Comparison of ENCODE assay signal across 8 cellular contexts in the genomic region with DNA sequence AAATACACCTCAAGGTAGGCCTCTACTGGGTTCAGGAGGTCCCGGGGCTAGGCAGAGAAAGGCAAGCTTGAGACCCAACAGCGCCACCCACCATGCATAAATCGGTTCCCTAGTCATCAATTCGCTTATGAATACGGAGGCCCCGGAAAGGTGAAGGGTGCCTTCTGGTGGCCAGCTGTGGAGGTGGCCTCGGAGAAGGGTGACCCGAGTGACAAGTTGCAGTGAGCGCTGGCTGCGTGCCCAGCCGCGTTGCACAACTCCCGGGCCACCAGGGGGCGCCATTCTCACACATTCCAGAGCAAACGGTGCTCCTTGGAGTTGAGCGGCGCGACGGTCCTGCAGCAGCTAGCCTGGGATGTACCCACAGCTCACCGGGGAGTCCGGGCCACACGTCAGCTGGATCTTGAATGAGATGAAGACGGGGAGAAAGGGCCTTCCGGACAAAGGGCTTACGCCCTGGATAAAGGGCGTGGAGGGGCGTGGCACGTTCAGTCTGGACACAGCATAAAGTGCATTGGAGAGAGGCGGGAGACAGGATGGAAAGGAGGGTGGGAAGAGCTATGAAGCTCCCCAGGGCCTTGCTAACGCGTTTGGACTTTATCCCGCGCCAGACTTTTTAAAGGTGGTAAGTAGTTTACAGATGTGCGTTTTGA. TPM values are rescaled to one million over a fixed set of nuclear protein-coding genes. Genes with fewer than 3 reads are reported as not detected.
DNase-seq lines count a peak whose midpoint lies in the region; ATAC-seq and TF ChIP-seq lines count a peak whose summit lies in the region.

No MANE protein-coding gene starts in this region.

- H3K36me3 Mint-ChIP-seq in Calu3 (ENCODE audit: insufficient read depth, unreplicated experiment) (peaks cover 13% of the 10 kb centered on the region), endothelial cell (ENCODE audit: low read depth, unreplicated experiment) (peaks cover 4% of the 10 kb centered on the region)

- DNase-seq in Calu3 (peak; percentile 99), HUDEP-2 (lab: John Stamatoyannopoulos, UW; ENCODE audit: unreplicated experiment in 76 of 76) (peak in 75 of 76 experiments; percentile 54 to 98 (median 94)), NOMO-1 treated with DMSO at 0.1 percent for 48 hours (lab: John Stamatoyannopoulos, UW; ENCODE audit: unreplicated experiment) (peak; percentile 95), endothelial cell (ENCODE audit: low spot score) (peak; percentile 94)
- peak; percentile 95 to 100 (median 100) for DNase-seq in activated CD8-positive, alpha-beta memory T cell treated with anti-CD3 and anti-CD28 coated beads for 48 hours (ENCODE audit: low read depth in 2 of 3, low spot score in 2 of 3)
- DNase-seq in stimulated activated CD8-positive, alpha-beta memory T cell treated with anti-CD3 and anti-CD28 coated beads, Interleukin-4, amount 100 ng/mL, for 24 hours (ENCODE audit: low read depth), result peak; percentile 96

- no peaks in the 10 kb centered on the region for H3K27me3 ChIP-seq in mononuclear cell (ENCODE audit: insufficient read depth, low read length)

- H3K4me3 ChIP-seq in mononuclear cell (ENCODE audit: low read length), result peak overlapping the region; percentile 37

- peaks cover 37% of the 10 kb centered on the region for H3K4me1 ChIP-seq in mononuclear cell (ENCODE audit: insufficient read depth, low read length)

- H3K4me1 Mint-ChIP-seq in Calu3 (ENCODE audit: low read depth, unreplicated experiment) (peaks cover 36% of the 10 kb centered on the region), endothelial cell (ENCODE audit: unreplicated experiment) (peaks cover 19% of the 10 kb centered on the region)

- H3K27me3 Mint-ChIP-seq in Calu3 (ENCODE audit: unreplicated experiment) (no peaks in the 10 kb centered on the region), endothelial cell (ENCODE audit: unreplicated experiment) (peaks cover 6% of the 10 kb centered on the region)

- no peaks in the 10 kb centered on the region for H3K9me3 ChIP-seq in mononuclear cell (ENCODE audit: low read depth, low read length)

- H3K4me3 Mint-ChIP-seq in Calu3 (ENCODE audit: low read depth, unreplicated experiment), result peak overlapping the region; percentile 63
- peak overlapping the region; percentile 82 for H3K4me3 Mint-ChIP-seq in endothelial cell (ENCODE audit: unreplicated experiment)

- H3K27ac Mint-ChIP-seq in Calu3 (ENCODE audit: unreplicated experiment) (peak overlapping the region; percentile 30), endothelial cell (ENCODE audit: unreplicated experiment) (no peak overlapping the region)

- TF ChIP-seq CTCF in Calu3 (IDR thresholded peaks at IDR 0.05; ENCODE audit: unreplicated experiment) (peak; percentile 93), endothelial cell (IDR thresholded peaks at IDR 0.05; ENCODE audit: unreplicated experiment) (peak; percentile 98)

- BruUV-seq in Calu3 (replicated peaks; lab: Mats Ljungman, UMichigan), result no TSS peak

- peak; percentile 73 for ATAC-seq in GM21390 (IDR thresholded peaks at IDR 0.05; ENCODE audit: unreplicated experiment)

- H3K9me3 Mint-ChIP-seq in Calu3 (ENCODE audit: low read depth, unreplicated experiment) (no peaks in the 10 kb centered on the region), endothelial cell (ENCODE audit: unreplicated experiment) (no peaks in the 10 kb centered on the region)

- intact Hi-C loops in Calu3 (cut with micrococcal nuclease; ENCODE audit: unreplicated experiment), result loop anchor here (2.0 to 5.0 kb wide), 3 partner anchors 47 to 429 kb away; no protein-coding TSS in a partner anchor

- CTCF ChIA-PET in Calu3 (lab: Charles Lee), result interaction anchor here (0.6 to 2.2 kb wide), 28 partner anchors 9 to 437 kb away, joined by 3 to 36 read pairs (median 4); a partner anchor contains a TSS

RNA-seq across cellular contexts. Expression of a gene that starts 20.4 kb away (rescaled TPM):
- total RNA-seq in Calu3 (2022) (1,316 and 1,437 TPM in 2 replicates), endothelial cell (ENCODE audit: unreplicated experiment) (3,500 TPM), mononuclear cell (3,268 TPM)

RNA-seq across cellular contexts. Expression of a gene that starts 45.0 kb away (rescaled TPM):
- 0.68 and 1.2 TPM in 2 replicates for total RNA-seq in Calu3 (2022)
- 7.2 TPM for total RNA-seq in endothelial cell (ENCODE audit: unreplicated experiment)
- 96.0 TPM for total RNA-seq in mononuclear cell

RNA-seq across cellular contexts. Expression of a gene that starts 45.1 kb away (rescaled TPM):
- total RNA-seq in Calu3 (2022) (68.0 and 69.8 TPM in 2 replicates), endothelial cell (ENCODE audit: unreplicated experiment) (84.6 TPM), mononuclear cell (78.8 TPM)

Comparison
In these comparisons a context has a peak if more than half of its experiments do, and no peak if none do; other contexts are left out.
1. Peak in every context shown above with its lines: DNase-seq, ATAC-seq and H3K4me3 ChIP-seq.
2. RNA of a gene that starts 45.0 kb away (total RNA-seq): 96.0 TPM in mononuclear cell (single experiment); 7.2 TPM in endothelial cell (single experiment) and 0.68 to 1.2 TPM in Calu3; every median in the first group is over 10 times any median in the second.